9 cellular contexts compared by ENCODE assay signal in the genomic region with DNA sequence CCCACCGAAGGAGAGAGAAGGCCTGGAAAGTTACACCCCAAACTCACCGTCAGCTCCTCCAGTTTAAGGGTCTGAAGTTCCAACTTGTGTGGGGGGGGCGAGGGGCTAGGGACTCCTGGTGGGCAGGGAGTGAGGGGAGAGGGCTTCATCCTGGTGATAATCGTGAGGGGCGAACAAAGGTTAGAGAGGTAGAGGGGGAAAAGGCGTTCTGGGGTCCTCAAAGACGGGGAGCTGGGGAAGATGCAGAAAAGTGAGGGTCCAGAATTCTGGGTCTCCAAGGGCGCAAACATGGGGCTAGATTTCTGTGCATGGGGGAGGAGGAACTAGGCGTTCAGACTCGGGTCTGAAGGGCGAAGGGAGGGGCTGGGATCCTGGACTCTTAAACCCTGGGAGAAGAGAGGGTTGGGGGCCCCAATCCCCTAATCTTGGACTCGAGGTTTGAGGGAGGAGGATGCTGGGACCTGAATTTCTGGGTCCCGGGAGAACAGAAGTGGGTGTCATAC. TPM values are rescaled to one million over a fixed set of nuclear protein-coding genes. Genes with fewer than 3 reads are reported as not detected.
DNase-seq lines count a peak whose midpoint lies in the region; ATAC-seq and TF ChIP-seq lines count a peak whose summit lies in the region.
"Had no signal": no experiment of that assay in that cellular context is flagged by ENCODE, and none has a peak within 500 bp of the region (broad histone marks: within the 10 kb centered on the region; RNA-seq: fewer than 3 reads in every experiment).

No MANE protein-coding gene starts in this region.

- H3K4me3 ChIP-seq in GM08714 (ENCODE audit: low read length) (peak overlapping the region; percentile 66), fibroblast of villous mesenchyme (ENCODE audit: low read depth, low read length) (peak overlapping the region; percentile 67), retinal pigment epithelial cell (ENCODE audit: low read length) (peak overlapping the region; percentile 58)

- ATAC-seq in T-helper 17 cell (no peak), HG03175 (IDR thresholded peaks at IDR 0.05; ENCODE audit: unreplicated experiment) (no peak), HG03159 (IDR thresholded peaks at IDR 0.05; ENCODE audit: unreplicated experiment) (no peak)

- no peak for TF ChIP-seq CTCF in fibroblast of villous mesenchyme (IDR thresholded peaks at IDR 0.05; ENCODE audit: insufficient read depth, low read depth, low read length)
- TF ChIP-seq CTCF in retinal pigment epithelial cell (conservative IDR thresholded peaks at IDR 0.05; ENCODE audit: low read depth, low read length): no peak

- H3K27ac Mint-ChIP-seq in T-helper 17 cell: peak overlapping the region; percentile 59

- DNase-seq in T-helper 17 cell (no peak), fibroblast of villous mesenchyme (ENCODE audit: low read depth) (no peak), retinal pigment epithelial cell (ENCODE audit: low read depth) (no peak), inferior parietal cortex (ENCODE audit: extremely low spot score) (no peak), NCI-H1694 treated with DMSO at 0.1 percent for 48 hours (lab: John Stamatoyannopoulos, UW) (no peak)

- no peaks in the 10 kb centered on the region for H3K9me3 ChIP-seq in T-helper 17 cell (ENCODE audit: control insufficient read depth, low read length, poor library complexity, severe bottlenecking)

- peak overlapping the region; percentile 93 for H3K4me3 Mint-ChIP-seq in T-helper 17 cell

- H3K27me3 Mint-ChIP-seq in T-helper 17 cell: no peaks in the 10 kb centered on the region

- H3K4me1 Mint-ChIP-seq in T-helper 17 cell: peaks cover 17% of the 10 kb centered on the region

- no peaks in the 10 kb centered on the region for H3K36me3 Mint-ChIP-seq in T-helper 17 cell (ENCODE audit: low read depth)

RNA-seq across cellular contexts. Expression of a gene that starts 4.7 kb away (rescaled TPM):
- total RNA-seq in T-helper 17 cell: under 1 TPM; 0.42 to 0.60 TPM
- total RNA-seq in fibroblast of villous mesenchyme: 1.7 and 2.3 TPM in 2 replicates

RNA-seq across cellular contexts. Expression of a gene that starts 19.0 kb away (rescaled TPM):
- total RNA-seq in T-helper 17 cell (not detected), fibroblast of villous mesenchyme (not detected in 2 replicates)
- total RNA-seq: activated CD8-positive, alpha-beta memory T cell treated with anti-CD3 and anti-CD28 coated beads for 36 hours had no signal

RNA-seq across cellular contexts. Expression of a gene that starts 25.6 kb away (rescaled TPM):
- under 1 TPM; 0.10 to 0.12 TPM for total RNA-seq in T-helper 17 cell
- total RNA-seq in fibroblast of villous mesenchyme: 0.97 and 2.6 TPM in 2 replicates

RNA-seq across cellular contexts. Expression of a gene that starts 31.9 kb away (rescaled TPM):
- total RNA-seq in T-helper 17 cell (not detected), fibroblast of villous mesenchyme (under 0.01 TPM in 1 of 2 replicates, not detected in the other)
- total RNA-seq: activated CD8-positive, alpha-beta memory T cell treated with anti-CD3 and anti-CD28 coated beads for 36 hours had no signal

RNA-seq across cellular contexts. Expression of a gene that starts 37.6 kb away (rescaled TPM):
- total RNA-seq in T-helper 17 cell (under 1 TPM; 0.07 to 0.16 TPM), fibroblast of villous mesenchyme (under 0.01 TPM in 2 replicates)
